In genomic region chr7:75628055-75628454, GRCh38 we compare ENCODE assay signal across 16 cellular contexts.
A peak's percentile ranks its signal among the peaks of the same experiment; 100 is the strongest.
DNase-seq lines count a peak whose midpoint lies in the region; ATAC-seq, FAIRE-seq and TF ChIP-seq lines count a peak whose summit lies in the region.
"Had no signal": no experiment of that assay in that cellular context is flagged by ENCODE, and none has a peak within 500 bp of the region (broad histone marks: within the 10 kb centered on the region; RNA-seq: fewer than 3 reads in every experiment).

No MANE protein-coding gene starts in this region.

- H3K9me1 ChIP-seq in K562 (ENCODE audit: control insufficient read depth, insufficient read depth, low read length): no peaks in the 10 kb centered on the region

- POLR2A ChIA-PET in A549 (lab: Yijun Ruan, JAX) (no interaction called here), HEK293 (lab: Yijun Ruan, JAX) (no interaction called here), K562 (lab: Yijun Ruan, JAX) (interaction anchor here (0.6 kb wide), 1 partner anchor 42 kb away, joined by 3 read pairs; no protein-coding TSS in a partner anchor)

- TF ChIP-seq CTCF in A549 (IDR thresholded peaks at IDR 0.05): no peak
- no peak for TF ChIP-seq CTCF in HEK293 (tag by site-specific recombination; IDR thresholded peaks at IDR 0.05)
- no peak for TF ChIP-seq CTCF in K562 (IDR thresholded peaks at IDR 0.05 in 2 of 3, conservative IDR thresholded peaks at IDR 0.05 in 1 of 3; ENCODE audit: insufficient read depth in 2 of 3, low read depth in 1 of 3, low read length in 3 of 3)
- TF ChIP-seq CTCF in BE2C (IDR thresholded peaks at IDR 0.05; ENCODE audit: low read depth, low read length): no peak

- H4K20me1 ChIP-seq in K562 (replicated peaks; ENCODE audit: control insufficient read depth, insufficient read depth, low read length): no peaks in the 10 kb centered on the region
- H4K20me1 ChIP-seq: BLaER1 treated with 17β-estradiol and CSF1 and Interleukin-3, amounts not matched to agents 10 nM and 100 nM had no signal

- no peaks in the 10 kb centered on the region for H3K27me3 ChIP-seq in K562 (ENCODE audit: control insufficient read depth in 2 of 2, insufficient read depth in 2 of 2, low read length in 2 of 2)
- no peaks in the 10 kb centered on the region for H3K27me3 ChIP-seq in BE2C
- H3K27me3 ChIP-seq: BLaER1 treated with 17β-estradiol and CSF1 and Interleukin-3, amounts not matched to agents 10 nM and 100 nM had no signal

- H3K4me1 ChIP-seq in A549 (no peaks in the 10 kb centered on the region), HEK293 (ENCODE audit: control insufficient read depth, insufficient read depth, low read length) (no peaks in the 10 kb centered on the region), K562 (replicated peaks in 1 of 2; ENCODE audit: control insufficient read depth in 2 of 2, insufficient read depth in 2 of 2, low read length in 2 of 2) (peaks cover 8 to 24% of the 10 kb centered on the region in 2 experiments; a peak in 4 of 5 replicates), BE2C (no peaks in the 10 kb centered on the region)

- CTCF ChIA-PET in A549 (lab: Yijun Ruan, JAX): interaction anchor here (1.1 to 1.3 kb wide), 2 partner anchors 132 to 134 kb away, joined by 3 to 4 read pairs; no protein-coding TSS in a partner anchor
- CTCF ChIA-PET in HEK293 (lab: Yijun Ruan, JAX): interaction anchor here (0.6 kb wide), 1 partner anchor 20 kb away, joined by 5 read pairs; no protein-coding TSS in a partner anchor
- CTCF ChIA-PET in K562 (lab: Yijun Ruan, JAX; ENCODE audit: low intra/inter-chr PET ratio): no interaction called here

- TF ChIP-seq POLR2A in A549 (IDR thresholded peaks at IDR 0.05; ENCODE audit: low read length) (no peak), K562 (conservative IDR thresholded peaks at IDR 0.05) (no peak)

- peaks cover 31% of the 10 kb centered on the region for H3K9me3 ChIP-seq in A549
- no peaks in the 10 kb centered on the region for H3K9me3 ChIP-seq in HEK293 (ENCODE audit: control insufficient read depth, insufficient read depth, low read depth, low read length)
- peaks cover 8% of the 10 kb centered on the region for H3K9me3 ChIP-seq in K562 (replicated peaks; ENCODE audit: control insufficient read depth, insufficient read depth, low read depth, low read length)
- no peaks in the 10 kb centered on the region for H3K9me3 ChIP-seq in BE2C

- no peak overlapping the region for H2AFZ ChIP-seq in K562 (ENCODE audit: low read depth, low read length)
- H2AFZ ChIP-seq: GM23338 had no signal

- H3K27ac ChIP-seq in A549: no peak overlapping the region
- no peak overlapping the region for H3K27ac ChIP-seq in HEK293 (ENCODE audit: extremely low read depth, low read depth, low read length)
- no peak overlapping the region for H3K27ac ChIP-seq in K562 (ENCODE audit: extremely low read depth, low read depth, low read length)

- TF ChIP-seq EP300 in A549 (IDR thresholded peaks at IDR 0.05) (no peak), K562 (IDR thresholded peaks at IDR 0.05; ENCODE audit: low read length) (no peak)

- intact Hi-C loops in K562 (cut with micrococcal nuclease): no loop called here

- no peak overlapping the region for H3K4me3 ChIP-seq in A549
- no peak overlapping the region for H3K4me3 ChIP-seq in HEK293 (ENCODE audit: low read depth, low read length)
- H3K4me3 ChIP-seq in K562: no peak overlapping the region
- no peak overlapping the region for H3K4me3 ChIP-seq in BE2C (ENCODE audit: low read depth, low read length)
- H3K4me3 ChIP-seq: GM12878, GM23338 had no signal

- H3K4me2 ChIP-seq in A549: no peak overlapping the region
- H3K4me2 ChIP-seq in K562 (ENCODE audit: insufficient read depth, low read length): no peak overlapping the region
- H3K4me2 ChIP-seq: GM23338 had no signal

- TF ChIP-seq RAD21 in A549 (conservative IDR thresholded peaks at IDR 0.05 in 1 of 2, IDR thresholded peaks at IDR 0.05 in 1 of 2) (no peak), K562 (CRISPR knock-in tag; conservative IDR thresholded peaks at IDR 0.05 in 1 of 2, IDR thresholded peaks at IDR 0.05 in 1 of 2) (no peak)

- no peak for FAIRE-seq in A549 (lab: Jason Lieb, UNC)
- FAIRE-seq in K562 (lab: Jason Lieb, UNC): no peak
- FAIRE-seq: GM12878, GM18507 had no signal

- ATAC-seq in A549 (no peak), K562 (no peak)
- ATAC-seq: GM12878, GM23338 had no signal

- H3K36me3 ChIP-seq in HEK293 (ENCODE audit: control insufficient read depth in 2 of 2, insufficient read depth in 1 of 2, low read length in 2 of 2): no peaks in the 10 kb centered on the region
- H3K36me3 ChIP-seq in K562 (ENCODE audit: control insufficient read depth, insufficient read depth, low read length): no peaks in the 10 kb centered on the region
- no peaks in the 10 kb centered on the region for H3K36me3 ChIP-seq in BE2C

- H3K9ac ChIP-seq in K562 (ENCODE audit: insufficient read depth in 1 of 2, low read depth in 2 of 2, low read length in 2 of 2): no peak overlapping the region
- H3K9ac ChIP-seq: BLaER1 treated with 17β-estradiol and CSF1 and Interleukin-3, amounts not matched to agents 10 nM and 100 nM had no signal

- BruUV-seq in K562 (replicated peaks; lab: Mats Ljungman, UMichigan): no TSS peak

- no peaks in the 10 kb centered on the region; the same call in 2 of the 3 replicates for H3K79me2 ChIP-seq in K562 (ENCODE audit: control insufficient read depth, insufficient read depth, low read length)

- no peak for DNase-seq in A549 (ENCODE audit: low read depth in 1 of 2, low spot score in 1 of 2)
- no peak for DNase-seq in K562 (ENCODE audit: extremely low read depth in 1 of 4, low spot score in 3 of 4)
- peak; percentile 18 for DNase-seq in renal cortical epithelial cell (ENCODE audit: low read depth)
- DNase-seq in NCI-H1092 treated with DMSO at 0.1 percent for 48 hours (lab: John Stamatoyannopoulos, UW): no peak
- no peak for DNase-seq in iPS-NIHi11 (ENCODE audit: low spot score)
- DNase-seq in BE2C: no peak
- DNase-seq: AML-193; Calu3; CD4-positive, CD25-positive, alpha-beta regulatory T cell; DMS 273 treated with DMSO at 0.1 percent for 48 hours; H7 had no signal

- in situ Hi-C loops in K562 (cut with MboI): loop anchor here (25.0 kb wide), 1 partner anchor 1009 kb away; the partner anchor contains the start of gene POMZP3

TF ChIP-seq in A549, 52 proteins besides CTCF, POLR2A, EP300 and RAD21 (continues in another document):
- TF ChIP-seq BHLHE40 (IDR thresholded peaks at IDR 0.05; ENCODE audit: low read depth, low read length) (no peak), CEBPB (IDR thresholded peaks at IDR 0.05) (no peak), HDAC2 (IDR thresholded peaks at IDR 0.05) (no peak), ZFP36 (IDR thresholded peaks at IDR 0.05; ENCODE audit: borderline replicate concordance, partially characterized antibody) (no peak), RFX5 (IDR thresholded peaks at IDR 0.05) (no peak), HOXA7 (CRISPR knock-in tag; IDR thresholded peaks at IDR 0.05) (no peak), CBX2 (IDR thresholded peaks at IDR 0.05; ENCODE audit: borderline replicate concordance, low read depth) (no peak), MAFK (IDR thresholded peaks at IDR 0.05; ENCODE audit: partially characterized antibody) (no peak), ATOH8 (CRISPR knock-in tag; IDR thresholded peaks at IDR 0.05; ENCODE audit: low read depth) (no peak)

TF ChIP-seq in HEK293, 187 proteins besides CTCF, POLR2A, EP300 and RAD21 (continues in another document):
- TF ChIP-seq ZNF423 (tag by site-specific recombination; IDR thresholded peaks at IDR 0.05) (no peak), ZBTB49 (tag by site-specific recombination; IDR thresholded peaks at IDR 0.05; ENCODE audit: low read depth) (no peak), ZNF2 (tag by site-specific recombination; IDR thresholded peaks at IDR 0.05) (no peak), ZNF510 (tag by site-specific recombination; IDR thresholded peaks at IDR 0.05; ENCODE audit: insufficient replicate concordance) (no peak)

TF ChIP-seq in K562, 482 proteins besides CTCF, POLR2A, EP300 and RAD21 (continues in another document):
- TF ChIP-seq STAT5A (IDR thresholded peaks at IDR 0.05; ENCODE audit: borderline replicate concordance, low read length): no peak
- TF ChIP-seq PTTG1 (tag; IDR thresholded peaks at IDR 0.05; ENCODE audit: low read depth): no peak
- TF ChIP-seq GATAD2B (IDR thresholded peaks at IDR 0.05; ENCODE audit: borderline replicate concordance): no peak
- TF ChIP-seq NR1H2 (CRISPR knock-in tag; IDR thresholded peaks at IDR 0.05): 0 out of 2 replicates have a peak, but pooled peaks have one; percentile 43
- TF ChIP-seq NBN (IDR thresholded peaks at IDR 0.05; ENCODE audit: low read depth): 0 out of 2 replicates have a peak, but pooled peaks have one; percentile 32
- TF ChIP-seq ZNF212 (CRISPR knock-in tag; IDR thresholded peaks at IDR 0.05): no peak
